25 cellular contexts compared by ENCODE assay signal in the genomic region with DNA sequence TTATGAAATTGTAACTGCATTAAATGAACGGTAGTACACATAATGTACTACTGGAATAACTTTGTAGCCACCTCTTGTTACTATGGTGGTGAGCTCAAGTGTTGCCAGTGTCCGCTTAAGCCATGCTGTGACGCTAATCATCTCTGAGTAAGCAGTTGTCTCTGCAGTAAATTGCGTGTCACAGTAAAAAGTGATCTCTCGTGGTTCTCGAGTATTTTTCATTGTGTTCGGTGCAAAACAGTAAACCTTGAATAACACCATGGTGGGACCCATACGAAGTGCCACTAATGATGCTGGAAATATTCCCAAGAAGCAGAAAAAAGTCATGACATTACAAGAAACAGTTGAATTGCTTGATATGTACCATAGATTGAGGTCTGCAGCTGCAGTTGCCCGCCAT.
"Had no signal": no experiment of that assay in that cellular context is flagged by ENCODE, and none has a peak within 500 bp of the region (broad histone marks: within the 10 kb centered on the region; RNA-seq: fewer than 3 reads in every experiment).

No MANE protein-coding gene starts in this region.

- ATAC-seq: effector memory CD8-positive, alpha-beta T cell; heart right ventricle; left cardiac atrium; left lung; mucosa of descending colon; natural killer cell treated with Interleukin-12 subunit alpha and Interleukin-12 subunit beta and Interleukin-15 and Interleukin-18, amount 100 ng/mL, for 72 hours; right lobe of liver; stimulated activated naive B cell treated with anti-CD40 and anti-IgM and Interleukin-4, amounts not matched to agents 10 μg/mL and 1 μg/mL and 100 μg/mL, for 72 hours had no signal

- H3K4me3 ChIP-seq: esophagus squamous epithelium, heart right ventricle, left lung, mucosa of descending colon, right lobe of liver, thoracic aorta, tibial nerve, upper lobe of left lung had no signal

- DNase-seq: effector memory CD8-positive, alpha-beta T cell; erythroblast; esophagus squamous epithelium; foreskin melanocyte; glutamatergic neuron; heart right ventricle; hippocampal formation; left cardiac atrium; left lung; mesenchymal stem cell; mucosa of descending colon; naive B cell; right lobe of liver; small intestine; stimulated activated CD4-positive, alpha-beta T cell treated with anti-CD3 and anti-CD28 coated beads, Interleukin-15, amount 100 ng/mL, for 24 hours; stimulated activated CD4-positive, alpha-beta T cell treated with anti-CD3 and anti-CD28 coated beads, Interleukin-2, amount 100 ng/mL, for 48 hours; stimulated activated naive B cell treated with anti-CD40 and anti-IgM and Interleukin-4, amounts not matched to agents 10 μg/mL and 1 μg/mL and 100 μg/mL, for 72 hours; upper lobe of left lung had no signal

- H2AFZ ChIP-seq: parathyroid adenoma had no signal

- FAIRE-seq: endometrium, small intestine, urothelium cell line had no signal

- H3K27me3 ChIP-seq: esophagus squamous epithelium, heart right ventricle, left lung, neutrophil, right lobe of liver, tibial nerve, upper lobe of left lung had no signal

- H3K4me1 ChIP-seq: esophagus squamous epithelium, heart right ventricle, left lung, parathyroid adenoma, right lobe of liver, tibial nerve, upper lobe of left lung had no signal

- H3K9ac ChIP-seq: parathyroid adenoma had no signal

- H3K9me3 ChIP-seq: esophagus squamous epithelium, mucosa of descending colon, neutrophil, right lobe of liver, thoracic aorta, tibial nerve, upper lobe of left lung had no signal

- H3K36me3 ChIP-seq: esophagus squamous epithelium, heart right ventricle, left lung, neutrophil, right lobe of liver, thoracic aorta, tibial nerve, upper lobe of left lung had no signal

- H3K27ac ChIP-seq: esophagus squamous epithelium, heart right ventricle, left lung, neutrophil, parathyroid adenoma, right lobe of liver, thoracic aorta, tibial nerve, upper lobe of left lung had no signal

- H3K79me2 ChIP-seq: parathyroid adenoma had no signal
